8 cellular contexts compared by ENCODE assay signal in genomic region chr4:99949999-99950912, GRCh38. TPM values are rescaled to one million over a fixed set of nuclear protein-coding genes. Genes with fewer than 3 reads are reported as not detected.
DNase-seq lines count a peak whose midpoint lies in the region; ATAC-seq and TF ChIP-seq lines count a peak whose summit lies in the region.

Gene H2AZ1, minus strand, starts transcription at chr4:99950275. Its CDS starts 105 bp downstream, at chr4:99950170.

- H3K9me3 ChIP-seq in AG04450 (ENCODE audit: control insufficient read depth, insufficient read depth, low read length) (no peaks in the 10 kb centered on the region; the same call in 1 of the 2 replicates), mammary epithelial cell (replicated peaks; ENCODE audit: insufficient read depth, low read length) (no peaks in the 10 kb centered on the region), iPS-20b (ENCODE audit: insufficient read depth, low read depth, low read length) (no peaks in the 10 kb centered on the region)

- peaks cover 14% of the 10 kb centered on the region for H3K36me3 ChIP-seq in mammary epithelial cell (ENCODE audit: insufficient read depth, low read length)
- peaks cover 27% of the 10 kb centered on the region for H3K36me3 ChIP-seq in iPS-20b (ENCODE audit: insufficient read depth, low read depth, low read length)

- in situ Hi-C loops in mammary epithelial cell (cut with MboI; ENCODE audit: low sequenced_read_pairs in 2 of 2): loop anchor here in 1 of 2 donors (5.0 kb wide), 1 partner anchor 138 kb away; no protein-coding TSS in a partner anchor

- H4K20me1 ChIP-seq in mammary epithelial cell (ENCODE audit: insufficient read depth, low read length): no peaks in the 10 kb centered on the region

- intact Hi-C loops in mammary epithelial cell (cut with micrococcal nuclease): loop anchor here (1.0 to 5.0 kb wide), 7 partner anchors 42 to 863 kb away; partner anchors contain the start of genes ADH5 and LAMTOR3

- DNase-seq in AG04450 (ENCODE audit: low read depth, low spot score) (peak; percentile 98), NCI-H2196 treated with DMSO at 0.1 percent for 48 hours (lab: John Stamatoyannopoulos, UW; ENCODE audit: unreplicated experiment) (peak; percentile 93), mammary epithelial cell (peak; percentile 98)

- under 1% methylated on average over 25 of the region's 76 CpGs for WGBS in mammary epithelial cell (ENCODE audit: low coverage, missing lambda C conversion rate)

- H2AFZ ChIP-seq in mammary epithelial cell (ENCODE audit: low read depth, low read length): peak within 1 kb of the TSS; percentile 96

- CTCF ChIA-PET in AG04450 (lab: Charles Lee): interaction anchor here (1.1 to 1.3 kb wide), 2 partner anchors 9 to 47 kb away, joined by 3 to 5 read pairs; no protein-coding TSS in a partner anchor
- CTCF ChIA-PET in mammary epithelial cell (lab: Charles Lee; ENCODE audit: low non-redundant PET): no interaction called here

- peak within 1 kb of the TSS; percentile 97 for H3K4me2 ChIP-seq in mammary epithelial cell (ENCODE audit: insufficient read depth, low read depth, low read length)

- H3K27me3 ChIP-seq in AG04450 (ENCODE audit: control insufficient read depth, insufficient read depth, low read length) (no peaks in the 10 kb centered on the region), mammary epithelial cell (ENCODE audit: insufficient read depth, low read length) (no peaks in the 10 kb centered on the region), iPS-20b (ENCODE audit: insufficient read depth, low read length) (no peaks in the 10 kb centered on the region)

- BruUV-seq in mammary epithelial cell (replicated peaks; lab: Mats Ljungman, UMichigan): TSS peak; percentile 35

- H3K9ac ChIP-seq in mammary epithelial cell (ENCODE audit: insufficient read depth, low read length) (peak within 1 kb of the TSS; percentile 91), iPS-20b (ENCODE audit: low read depth, low read length) (peak within 1 kb of the TSS; percentile 100)

- H3K27ac ChIP-seq in AG04450 (ENCODE audit: low read depth, low read length) (peak within 1 kb of the TSS; percentile 91), VCaP (peak within 1 kb of the TSS; percentile 93), mammary epithelial cell (ENCODE audit: insufficient read depth, low read depth, low read length) (peak within 1 kb of the TSS; percentile 87), iPS-20b (ENCODE audit: low read length) (peak within 1 kb of the TSS; percentile 99), skin epidermis (peak within 1 kb of the TSS; percentile 44 to 97 (median 89))

- H3K4me3 ChIP-seq in AG04450 (ENCODE audit: low read depth, low read length) (peak within 1 kb of the TSS; percentile 90), mammary epithelial cell (replicated peaks in 1 of 3; ENCODE audit: insufficient read depth in 1 of 3, low read depth in 2 of 3, low read length in 3 of 3) (peak within 1 kb of the TSS; percentile 77 to 90 (median 88)), iPS-20b (ENCODE audit: low read length) (peak within 1 kb of the TSS; percentile 96), skin epidermis (peak within 1 kb of the TSS; percentile 68 to 96 (median 79))

- H3K79me2 ChIP-seq in mammary epithelial cell (ENCODE audit: insufficient read depth, low read length): peaks cover 47% of the 10 kb centered on the region

- TF ChIP-seq CTCF in AG04450 (IDR thresholded peaks at IDR 0.05; ENCODE audit: low read depth, low read length) (no peak), VCaP (conservative IDR thresholded peaks at IDR 0.05) (no peak), mammary epithelial cell (conservative IDR thresholded peaks at IDR 0.05 in 1 of 2, IDR thresholded peaks at IDR 0.05 in 1 of 2; ENCODE audit: extremely low read depth in 1 of 2, insufficient read depth in 1 of 2, low read depth in 1 of 2, low read length in 2 of 2) (no peak)

- POLR2A ChIA-PET in AG04450 (lab: Yijun Ruan, JAX): interaction anchor here (0.6 to 1.6 kb wide), 8 partner anchors 8 to 387 kb away, joined by 3 to 15 read pairs (median 4); partner anchors contain the start of genes LAMTOR3 and TRMT10A

- peak; percentile 71 for ATAC-seq in GM18907 (IDR thresholded peaks at IDR 0.05; ENCODE audit: unreplicated experiment)
- ATAC-seq in HG03139 (IDR thresholded peaks at IDR 0.05; ENCODE audit: unreplicated experiment): peak; percentile 55

- H3K4me1 ChIP-seq in mammary epithelial cell (ENCODE audit: insufficient read depth, low read length): peaks cover 26% of the 10 kb centered on the region
- H3K4me1 ChIP-seq in iPS-20b (ENCODE audit: insufficient read depth, low read length): peaks cover 19% of the 10 kb centered on the region; the same call in 1 of the 2 replicates

- dilution Hi-C loops in mammary epithelial cell (cut with HindIII; ENCODE audit: low sequenced_read_pairs): no loop called here

RNA-seq across cellular contexts. Expression of gene H2AZ1, which starts in this region (rescaled TPM):
- polyA plus RNA-seq in AG04450 (2011; rRNA removed) (355 and 447 TPM in 2 replicates), mammary epithelial cell (793 TPM)
- polyA minus RNA-seq in AG04450 (2011; rRNA and poly(A)+ RNA removed): 154 and 158 TPM in 2 replicates
- 100 to 1,000 TPM; 121 to 323 TPM for total RNA-seq in mammary epithelial cell
- polyA minus RNA-seq in mammary epithelial cell: 186 TPM

Comparison
In these comparisons a context has a peak if more than half of its experiments do, and no peak if none do; other contexts are left out.
1. Peak in every context shown above with its lines: DNase-seq, ATAC-seq, H3K4me3 ChIP-seq and H3K27ac ChIP-seq.